In the genomic region with DNA sequence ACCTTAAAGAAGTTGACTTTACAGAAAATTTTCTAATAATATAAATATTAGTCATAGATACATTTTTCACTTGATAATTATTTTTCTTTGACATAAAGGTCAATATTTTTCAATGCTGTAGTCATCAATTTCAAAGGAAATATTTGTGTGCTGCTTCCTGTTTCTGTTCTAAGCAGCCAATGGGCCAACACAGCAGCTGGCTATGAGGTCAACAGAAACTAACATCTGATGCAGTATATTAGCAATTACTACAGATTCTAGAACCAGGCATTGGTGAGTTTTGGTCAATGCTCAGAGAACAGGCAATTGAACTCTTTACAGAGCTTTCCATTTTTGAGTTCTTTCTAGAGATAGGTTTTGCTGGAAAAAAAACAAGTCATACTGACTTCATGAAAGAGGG, we compare ENCODE assay signal across 13 cellular contexts.
DNase-seq lines count a peak whose midpoint lies in the region; ATAC-seq and TF ChIP-seq lines count a peak whose summit lies in the region.
"Had no signal": no experiment of that assay in that cellular context is flagged by ENCODE, and none has a peak within 500 bp of the region (broad histone marks: within the 10 kb centered on the region; RNA-seq: fewer than 3 reads in every experiment).

No MANE protein-coding gene starts in this region.

- ATAC-seq in HG02981 (IDR thresholded peaks at IDR 0.05; ENCODE audit: unreplicated experiment), result no peak
- ATAC-seq in effector memory CD8-positive, alpha-beta T cell (replicated peaks), result no peak
- no peak for ATAC-seq in stimulated activated naive B cell treated with anti-CD40 and anti-IgM and Interleukin-4, amounts not matched to agents 10 μg/mL and 1 μg/mL and 100 μg/mL, for 72 hours (replicated peaks)
- ATAC-seq: HCT116, K562 had no signal

- H3K9me3 Mint-ChIP-seq in effector memory CD8-positive, alpha-beta T cell, result peaks cover 9 to 11% of the 10 kb centered on the region in 2 donors
- H3K9me3 Mint-ChIP-seq in stimulated activated naive B cell treated with anti-CD40 and anti-IgM and Interleukin-4, amounts not matched to agents 10 μg/mL and 1 μg/mL and 100 μg/mL, for 72 hours, result peaks cover 0 to 4% of the 10 kb centered on the region in 2 donors

- no peaks in the 10 kb centered on the region for H3K4me1 Mint-ChIP-seq in effector memory CD8-positive, alpha-beta T cell (ENCODE audit: low read depth in 2 of 2)
- H3K4me1 Mint-ChIP-seq in stimulated activated naive B cell treated with anti-CD40 and anti-IgM and Interleukin-4, amounts not matched to agents 10 μg/mL and 1 μg/mL and 100 μg/mL, for 72 hours, result no peaks in the 10 kb centered on the region
- H3K4me1 Mint-ChIP-seq: CD4-positive, CD25-positive, alpha-beta regulatory T cell had no signal

- H3K4me3 Mint-ChIP-seq in effector memory CD8-positive, alpha-beta T cell, result no peak overlapping the region
- H3K4me3 Mint-ChIP-seq in stimulated activated naive B cell treated with anti-CD40 and anti-IgM and Interleukin-4, amounts not matched to agents 10 μg/mL and 1 μg/mL and 100 μg/mL, for 72 hours, result no peak overlapping the region
- H3K4me3 Mint-ChIP-seq: CD4-positive, CD25-positive, alpha-beta regulatory T cell had no signal

- TF ChIP-seq CTCF in GM12865 (IDR thresholded peaks at IDR 0.05; ENCODE audit: insufficient read depth, low read depth, low read length, missing control alignments), result no peak

- H3K27ac Mint-ChIP-seq in effector memory CD8-positive, alpha-beta T cell, result no peak overlapping the region
- no peak overlapping the region for H3K27ac Mint-ChIP-seq in stimulated activated naive B cell treated with anti-CD40 and anti-IgM and Interleukin-4, amounts not matched to agents 10 μg/mL and 1 μg/mL and 100 μg/mL, for 72 hours
- H3K27ac Mint-ChIP-seq: CD4-positive, CD25-positive, alpha-beta regulatory T cell had no signal

- H3K4me3 ChIP-seq in GM12865 (ENCODE audit: low read depth, low read length), result no peak overlapping the region
- H3K4me3 ChIP-seq: BLaER1 treated with 17β-estradiol and CSF1 and Interleukin-3, amounts not matched to agents 10 nM and 100 nM; K562 had no signal

- H3K27me3 Mint-ChIP-seq in effector memory CD8-positive, alpha-beta T cell, result no peaks in the 10 kb centered on the region
- H3K27me3 Mint-ChIP-seq in stimulated activated naive B cell treated with anti-CD40 and anti-IgM and Interleukin-4, amounts not matched to agents 10 μg/mL and 1 μg/mL and 100 μg/mL, for 72 hours, result no peaks in the 10 kb centered on the region
- H3K27me3 Mint-ChIP-seq: CD4-positive, CD25-positive, alpha-beta regulatory T cell had no signal

- no peaks in the 10 kb centered on the region for H3K36me3 Mint-ChIP-seq in effector memory CD8-positive, alpha-beta T cell (ENCODE audit: insufficient read depth)
- no peaks in the 10 kb centered on the region for H3K36me3 Mint-ChIP-seq in stimulated activated naive B cell treated with anti-CD40 and anti-IgM and Interleukin-4, amounts not matched to agents 10 μg/mL and 1 μg/mL and 100 μg/mL, for 72 hours
- H3K36me3 Mint-ChIP-seq: CD4-positive, CD25-positive, alpha-beta regulatory T cell had no signal

- DNase-seq in GM12865 (ENCODE audit: low read depth) (peak; percentile 14), OCI-M1 (lab: John Stamatoyannopoulos, UW) (peak; percentile 9), dermis microvascular lymphatic vessel endothelial cell (ENCODE audit: low read depth in 2 of 2) (peak; percentile 18 to 22), OCI-M2 (lab: John Stamatoyannopoulos, UW; ENCODE audit: unreplicated experiment) (no peak)
- DNase-seq in effector memory CD8-positive, alpha-beta T cell, result no peak
- no peak for DNase-seq in stimulated activated naive B cell treated with anti-CD40 and anti-IgM and Interleukin-4, amounts not matched to agents 10 μg/mL and 1 μg/mL and 100 μg/mL, for 72 hours
- DNase-seq: ACHN; CD4-positive, CD25-positive, alpha-beta regulatory T cell; DMS79 had no signal

Comparison
In these comparisons a context has a peak if more than half of its experiments do, and no peak if none do; other contexts are left out.
1. DNase-seq: peak in GM12865 (single experiment), OCI-M1 (single experiment) and dermis microvascular lymphatic vessel endothelial cell (2 of 2); none in OCI-M2 (single experiment), effector memory CD8-positive, alpha-beta T cell (0 of 3) and stimulated activated naive B cell treated with anti-CD40 and anti-IgM and Interleukin-4, amounts not matched to agents 10 μg/mL and 1 μg/mL and 100 μg/mL, for 72 hours (single experiment).